In genomic region chr12:7609480-7609879, GRCh38 we compare ENCODE assay signal across 15 cellular contexts. TPM values are rescaled to one million over a fixed set of nuclear protein-coding genes. Genes with fewer than 3 reads are reported as not detected.
A peak's percentile ranks its signal among the peaks of the same experiment; 100 is the strongest.
DNase-seq lines count a peak whose midpoint lies in the region; ATAC-seq and TF ChIP-seq lines count a peak whose summit lies in the region.
"Had no signal": no experiment of that assay in that cellular context is flagged by ENCODE, and none has a peak within 500 bp of the region (broad histone marks: within the 10 kb centered on the region; RNA-seq: fewer than 3 reads in every experiment).

No MANE protein-coding gene starts in this region.

- no peak overlapping the region for H3K27ac ChIP-seq in osteoblast (ENCODE audit: low read depth, low read length)
- H3K27ac ChIP-seq: ovary had no signal

- TF ChIP-seq POLR2A in lower leg skin (IDR thresholded peaks at IDR 0.05): no peak

- no peaks in the 10 kb centered on the region for H3K36me3 Mint-ChIP-seq in activated CD4-positive, alpha-beta T cell treated with anti-CD3 and anti-CD28 coated beads, Interleukin-2, amount 10 ng/mL, durations not matched to agents 7 days and 5 days (ENCODE audit: low read depth)

- POLR2A ChIA-PET in activated CD4-positive, alpha-beta T cell treated with anti-CD3 and anti-CD28 coated beads, Interleukin-2, amount 10 ng/mL, durations not matched to agents 7 days and 5 days (lab: Charles Lee): no interaction called here

- CTCF ChIA-PET in activated CD4-positive, alpha-beta T cell treated with anti-CD3 and anti-CD28 coated beads, Interleukin-2, amount 10 ng/mL, durations not matched to agents 7 days and 5 days (lab: Charles Lee): interaction anchor here (0.7 kb wide), 1 partner anchor 10 kb away, joined by 3 read pairs; no protein-coding TSS in a partner anchor

- H2AFZ ChIP-seq in osteoblast (ENCODE audit: low read length): peak overlapping the region; percentile 81

- peaks cover 3% of the 10 kb centered on the region for H3K4me1 ChIP-seq in osteoblast (ENCODE audit: insufficient read depth, low read length)

- H3K9me3 ChIP-seq in osteoblast (ENCODE audit: low read depth, low read length): no peaks in the 10 kb centered on the region
- H3K9me3 ChIP-seq: ovary had no signal

- TF ChIP-seq CTCF in astrocyte of the spinal cord (IDR thresholded peaks at IDR 0.05; ENCODE audit: low read depth, low read length): no peak
- TF ChIP-seq CTCF in osteoblast (IDR thresholded peaks at IDR 0.05; ENCODE audit: extremely low read depth, low read depth, low read length): no peak
- TF ChIP-seq CTCF in lower leg skin (IDR thresholded peaks at IDR 0.05): no peak

- H3K79me2 ChIP-seq in osteoblast (ENCODE audit: insufficient read depth, low read length): no peaks in the 10 kb centered on the region

- DNase-seq in activated CD4-positive, alpha-beta T cell treated with anti-CD3 and anti-CD28 coated beads, Interleukin-2, amount 10 ng/mL, durations not matched to agents 7 days and 5 days: no peak
- DNase-seq in activated CD4-positive, alpha-beta T cell treated with anti-CD3 and anti-CD28 coated beads, Interleukin-2, amount 50 U/mL, for 1 hour: no peak
- peak; percentile 40 for DNase-seq in MV-4-11 (lab: John Stamatoyannopoulos, UW)
- peak; percentile 19 for DNase-seq in astrocyte of the spinal cord (ENCODE audit: low read depth, low spot score)
- DNase-seq in osteoblast (ENCODE audit: insufficient read length, low spot score, missing footprints): no peak
- no peak for DNase-seq in lower leg skin (ENCODE audit: low spot score in 2 of 2)
- no peak for DNase-seq in G401 (ENCODE audit: low spot score)
- DNase-seq: NCI-H2081 treated with DMSO at 0.1 percent for 48 hours; ovary; stimulated activated CD4-positive, alpha-beta T cell treated with anti-CD3 and anti-CD28 coated beads, Interleukin-2, amount 100 ng/mL, for 24 hours; T1000 had no signal

- H3K4me2 ChIP-seq in osteoblast (ENCODE audit: insufficient read depth, low read length): peak overlapping the region; percentile 61

- peak overlapping the region; percentile 80 for H3K27ac Mint-ChIP-seq in activated CD4-positive, alpha-beta T cell treated with anti-CD3 and anti-CD28 coated beads, Interleukin-2, amount 10 ng/mL, durations not matched to agents 7 days and 5 days

- H3K27me3 Mint-ChIP-seq in activated CD4-positive, alpha-beta T cell treated with anti-CD3 and anti-CD28 coated beads, Interleukin-2, amount 10 ng/mL, durations not matched to agents 7 days and 5 days: peaks cover 29% of the 10 kb centered on the region

- H3K4me1 Mint-ChIP-seq in activated CD4-positive, alpha-beta T cell treated with anti-CD3 and anti-CD28 coated beads, Interleukin-2, amount 10 ng/mL, durations not matched to agents 7 days and 5 days: peaks cover 11% of the 10 kb centered on the region

- H3K36me3 ChIP-seq in osteoblast (ENCODE audit: insufficient read depth, low read length): no peaks in the 10 kb centered on the region
- H3K36me3 ChIP-seq: ovary had no signal

- no peaks in the 10 kb centered on the region for H3K9me3 Mint-ChIP-seq in activated CD4-positive, alpha-beta T cell treated with anti-CD3 and anti-CD28 coated beads, Interleukin-2, amount 10 ng/mL, durations not matched to agents 7 days and 5 days

- WGBS in lower leg skin, 2 donors: 35 to 37% methylated on average over 1 of the region's 1 CpG

- no peak for ATAC-seq in GM18868 (IDR thresholded peaks at IDR 0.05; ENCODE audit: unreplicated experiment)

- H3K27me3 ChIP-seq in osteoblast (ENCODE audit: insufficient read depth, low read length): no peaks in the 10 kb centered on the region
- H3K27me3 ChIP-seq: ovary had no signal

- H3K4me3 Mint-ChIP-seq in activated CD4-positive, alpha-beta T cell treated with anti-CD3 and anti-CD28 coated beads, Interleukin-2, amount 10 ng/mL, durations not matched to agents 7 days and 5 days: peak overlapping the region; percentile 20

- H3K4me3 ChIP-seq in astrocyte of the spinal cord (ENCODE audit: low read depth, low read length): no peak overlapping the region
- H3K4me3 ChIP-seq in osteoblast (ENCODE audit: insufficient read depth, low read length): peak overlapping the region; percentile 55
- H3K4me3 ChIP-seq in lower leg skin (ENCODE audit: low read depth, poor library complexity, severe bottlenecking): no peak overlapping the region
- H3K4me3 ChIP-seq: ovary had no signal

- in situ Hi-C loops in astrocyte of the spinal cord (cut with HindIII; ENCODE audit: low sequenced_read_pairs) (no loop called here), G401 (cut with HindIII; ENCODE audit: low sequenced_read_pairs) (no loop called here)

- intact Hi-C loops in lower leg skin (cut with DNase I; ENCODE audit: low total_unique reads): no loop called here

- H4K20me1 ChIP-seq in osteoblast (ENCODE audit: insufficient read depth, low read length): no peaks in the 10 kb centered on the region

RNA-seq across cellular contexts. Expression of gene APOBEC1, which starts 56.2 kb away (rescaled TPM):
- not detected for total RNA-seq in activated CD4-positive, alpha-beta T cell treated with anti-CD3 and anti-CD28 coated beads, Interleukin-2, amount 10 ng/mL, durations not matched to agents 7 days and 5 days
- total RNA-seq in osteoblast (not detected in 2 replicates), lower leg skin (not detected)
- not detected in 2 replicates for total RNA-seq in G401 (2014; rRNA removed; shearing (Covaris generic))
- total RNA-seq: glomerular endothelial cell, liver, OCI-LY7, ovary had no signal

Comparison
In these comparisons a context has a peak if more than half of its experiments do, and no peak if none do; other contexts are left out.
1. DNase-seq: peak in MV-4-11 (single experiment) and astrocyte of the spinal cord (single experiment); none in activated CD4-positive, alpha-beta T cell treated with anti-CD3 and anti-CD28 coated beads, Interleukin-2, amount 10 ng/mL, durations not matched to agents 7 days and 5 days (single experiment), activated CD4-positive, alpha-beta T cell treated with anti-CD3 and anti-CD28 coated beads, Interleukin-2, amount 50 U/mL, for 1 hour (single experiment), osteoblast (single experiment), lower leg skin (0 of 2) and G401 (single experiment).